In the genomic region with DNA sequence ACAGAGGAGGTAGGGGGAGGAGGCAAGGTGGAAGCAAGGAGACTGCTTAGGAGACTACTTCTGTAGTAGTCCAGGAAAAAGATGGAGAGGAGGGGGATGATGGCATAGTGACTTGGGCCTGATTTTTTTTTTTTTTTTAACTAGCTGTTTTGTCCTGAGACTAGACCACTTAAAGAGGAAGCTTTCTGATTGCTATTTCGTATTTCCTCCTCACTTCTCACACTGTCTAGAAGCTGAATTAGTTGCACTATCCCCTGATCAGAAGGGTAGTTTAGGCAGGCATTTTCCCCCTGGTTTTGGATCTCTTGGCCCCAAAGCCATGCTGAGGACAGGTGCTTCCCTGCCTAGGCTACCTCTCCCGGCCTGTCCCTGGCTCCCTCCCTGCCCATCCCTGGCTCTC, we compare ENCODE assay signal across 10 cellular contexts. TPM values are rescaled to one million over a fixed set of nuclear protein-coding genes. Genes with fewer than 3 reads are reported as not detected.
DNase-seq lines count a peak whose midpoint lies in the region; ATAC-seq and TF ChIP-seq lines count a peak whose summit lies in the region.
"Had no signal": no experiment of that assay in that cellular context is flagged by ENCODE, and none has a peak within 500 bp of the region (broad histone marks: within the 10 kb centered on the region; RNA-seq: fewer than 3 reads in every experiment).

No MANE protein-coding gene starts in this region.

- no peaks in the 10 kb centered on the region for H3K27me3 Mint-ChIP-seq in stimulated activated naive CD8-positive, alpha-beta T cell treated with anti-CD3 and anti-CD28 coated beads, Interleukin-15, Interleukin-2, amounts not matched to agents 100 ng/mL and 50 ng/mL, for 24 hours
- H3K27me3 Mint-ChIP-seq in activated B cell treated with CpG ODN at 0.5 μM for 24 hours (no peaks in the 10 kb centered on the region), mesothelial cell of epicardium (ENCODE audit: low read depth) (no peaks in the 10 kb centered on the region)

- intact Hi-C loops in activated B cell treated with CpG ODN at 0.5 μM for 24 hours (cut with micrococcal nuclease) = no loop called here

- H3K36me3 Mint-ChIP-seq in stimulated activated naive CD8-positive, alpha-beta T cell treated with anti-CD3 and anti-CD28 coated beads, Interleukin-15, Interleukin-2, amounts not matched to agents 100 ng/mL and 50 ng/mL, for 24 hours (ENCODE audit: low read depth) = peaks cover 30% of the 10 kb centered on the region
- peaks cover 13% of the 10 kb centered on the region for H3K36me3 Mint-ChIP-seq in activated B cell treated with CpG ODN at 0.5 μM for 24 hours (ENCODE audit: low read depth)
- H3K36me3 Mint-ChIP-seq in mesothelial cell of epicardium = no peaks in the 10 kb centered on the region

- H3K4me3 Mint-ChIP-seq in stimulated activated naive CD8-positive, alpha-beta T cell treated with anti-CD3 and anti-CD28 coated beads, Interleukin-15, Interleukin-2, amounts not matched to agents 100 ng/mL and 50 ng/mL, for 24 hours = no peak overlapping the region
- H3K4me3 Mint-ChIP-seq in activated B cell treated with CpG ODN at 0.5 μM for 24 hours (peak overlapping the region; percentile 56), mesothelial cell of epicardium (no peak overlapping the region)

- H3K36me3 ChIP-seq in Peyer's patch = no peaks in the 10 kb centered on the region

- H3K27ac Mint-ChIP-seq in stimulated activated naive CD8-positive, alpha-beta T cell treated with anti-CD3 and anti-CD28 coated beads, Interleukin-15, Interleukin-2, amounts not matched to agents 100 ng/mL and 50 ng/mL, for 24 hours = peak overlapping the region; percentile 39
- H3K27ac Mint-ChIP-seq in activated B cell treated with CpG ODN at 0.5 μM for 24 hours = peak overlapping the region; percentile 79
- peak overlapping the region; percentile 73 for H3K27ac Mint-ChIP-seq in mesothelial cell of epicardium

- CTCF ChIA-PET in activated B cell treated with CpG ODN at 0.5 μM for 24 hours (lab: Charles Lee) = no interaction called here

- no peak for ATAC-seq in stimulated activated naive CD8-positive, alpha-beta T cell treated with anti-CD3 and anti-CD28 coated beads, Interleukin-15, Interleukin-2, amounts not matched to agents 100 U/mL and 50 U/mL, for 24 hours
- peak; percentile 61 for ATAC-seq in activated B cell treated with CpG ODN at 0.5 μM for 24 hours (ENCODE audit: low read depth)

- H3K4me1 ChIP-seq in Peyer's patch = peaks cover 0 to 63% (median 28%) of the 10 kb centered on the region in 4 donors

- H3K27ac ChIP-seq in Peyer's patch = peak overlapping the region in 1 of 4 donors; percentile 26

- POLR2A ChIA-PET in activated B cell treated with CpG ODN at 0.5 μM for 24 hours (lab: Charles Lee) = interaction anchor here (0.6 to 1.1 kb wide), 2 partner anchors 9 to 12 kb away, joined by 4 to 5 read pairs; no protein-coding TSS in a partner anchor

- H3K27me3 ChIP-seq in Peyer's patch = no peaks in the 10 kb centered on the region

- H3K4me3 ChIP-seq in Peyer's patch = no peak overlapping the region

- TF ChIP-seq CTCF in activated B cell treated with CpG ODN at 0.5 μM for 24 hours (IDR thresholded peaks at IDR 0.05) (no peak), mesothelial cell of epicardium (IDR thresholded peaks at IDR 0.05; ENCODE audit: unreplicated experiment) (no peak), Peyer's patch (IDR thresholded peaks at IDR 0.05) (no peak)

- H3K9me3 ChIP-seq in Peyer's patch = no peaks in the 10 kb centered on the region

- no peak for DNase-seq in stimulated activated naive CD8-positive, alpha-beta T cell treated with anti-CD3 and anti-CD28 coated beads, Interleukin-15, Interleukin-2, amounts not matched to agents 100 U/mL and 50 U/mL, for 24 hours
- DNase-seq in activated B cell treated with CpG ODN at 0.5 μM for 24 hours = no peak
- no peak for DNase-seq in mesothelial cell of epicardium (ENCODE audit: low spot score in 2 of 2, unreplicated experiment in 2 of 2)
- no peak for DNase-seq in inferior parietal cortex (ENCODE audit: extremely low spot score)
- DNase-seq in SIG-M5 treated with dmso at 0.1 percent for 504 hours (lab: John Stamatoyannopoulos, UW; ENCODE audit: unreplicated experiment) = no peak
- no peak for DNase-seq in NK-92 treated with Interleukin-12 subunit alpha and Interleukin-12 subunit beta, amount 100 ng/mL, for 24 hours (lab: John Stamatoyannopoulos, UW)
- DNase-seq in Peyer's patch = no peak
- DNase-seq: activated gamma-delta T cell, NCI-H82 had no signal

- peaks cover 84% of the 10 kb centered on the region for H3K4me1 Mint-ChIP-seq in stimulated activated naive CD8-positive, alpha-beta T cell treated with anti-CD3 and anti-CD28 coated beads, Interleukin-15, Interleukin-2, amounts not matched to agents 100 ng/mL and 50 ng/mL, for 24 hours (ENCODE audit: low read depth)
- H3K4me1 Mint-ChIP-seq in activated B cell treated with CpG ODN at 0.5 μM for 24 hours (peaks cover 85% of the 10 kb centered on the region), mesothelial cell of epicardium (peaks cover 51% of the 10 kb centered on the region)

- no peaks in the 10 kb centered on the region for H3K9me3 Mint-ChIP-seq in stimulated activated naive CD8-positive, alpha-beta T cell treated with anti-CD3 and anti-CD28 coated beads, Interleukin-15, Interleukin-2, amounts not matched to agents 100 ng/mL and 50 ng/mL, for 24 hours
- H3K9me3 Mint-ChIP-seq in activated B cell treated with CpG ODN at 0.5 μM for 24 hours = no peaks in the 10 kb centered on the region
- no peaks in the 10 kb centered on the region for H3K9me3 Mint-ChIP-seq in mesothelial cell of epicardium

- no peak for TF ChIP-seq POLR2A in Peyer's patch (IDR thresholded peaks at IDR 0.05)

RNA-seq across cellular contexts. Expression of a gene that starts 14.9 kb away (rescaled TPM):
- total RNA-seq in activated B cell treated with CpG ODN at 0.5 μM for 24 hours (205 and 231 TPM in 2 replicates), mesothelial cell of epicardium (245 to 249 TPM (median 245 TPM) in 3 replicates), Peyer's patch (100 to 1,000 TPM in 3 of 4 donors, 10 to 100 TPM in 1; 84.1 to 177 (median 127) TPM)
